Comparison of ENCODE assay signal across 8 cellular contexts in the genomic region with DNA sequence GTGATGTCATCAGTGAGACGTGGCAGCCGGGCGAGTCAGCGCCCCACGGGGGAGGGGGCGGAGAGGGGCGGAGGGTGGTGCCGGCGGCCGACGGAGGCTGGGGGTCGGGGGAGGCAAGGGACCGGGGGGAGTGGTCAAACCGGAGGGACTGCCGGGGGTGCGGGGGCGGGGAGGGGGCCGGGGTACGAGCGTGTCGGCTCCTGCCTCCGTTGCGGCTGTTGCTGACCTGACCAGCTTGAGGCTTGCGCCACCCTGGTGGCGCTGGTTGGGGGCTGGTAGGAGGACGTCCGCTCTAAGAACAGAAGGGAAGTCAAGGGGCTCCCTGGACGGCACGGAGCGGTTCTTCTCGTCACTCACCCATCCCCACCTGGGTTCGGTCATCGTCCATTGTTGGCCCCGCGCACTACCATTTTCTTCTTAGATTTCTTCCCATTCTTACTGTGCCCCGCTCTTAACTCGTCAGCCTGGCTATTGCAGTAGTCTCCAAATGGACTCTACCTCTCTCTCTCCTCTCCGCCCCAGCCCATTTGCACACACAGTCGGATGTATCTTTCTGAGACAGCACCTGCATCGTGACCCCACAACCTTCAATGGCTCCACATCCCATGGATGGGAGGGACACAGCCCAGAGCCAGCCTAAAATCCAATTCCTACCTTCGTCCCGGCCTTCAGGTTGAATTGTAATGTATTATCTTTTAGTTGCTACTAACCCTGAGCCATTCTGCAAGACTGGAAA. TPM values are rescaled to one million over a fixed set of nuclear protein-coding genes. Genes with fewer than 3 reads are reported as not detected.
DNase-seq lines count a peak whose midpoint lies in the region; ATAC-seq and TF ChIP-seq lines count a peak whose summit lies in the region.

No MANE protein-coding gene starts in this region.

- peak overlapping the region; percentile 63 for H3K4me3 ChIP-seq in BJ (ENCODE audit: low read depth, low read length)

- POLR2A ChIA-PET in BJ (lab: Charles Lee) = no interaction called here

- no peaks in the 10 kb centered on the region for H3K36me3 ChIP-seq in BJ (ENCODE audit: control insufficient read depth, insufficient read depth, low read length)

- peak; percentile 28 for TF ChIP-seq POLR2A in Raji (IDR thresholded peaks at IDR 0.05; ENCODE audit: insufficient read depth, low read depth, low read length)

- ATAC-seq in GM18909 (IDR thresholded peaks at IDR 0.05; ENCODE audit: poor library complexity, unreplicated experiment) (peak; percentile 27), HG03103 (IDR thresholded peaks at IDR 0.05; ENCODE audit: low read depth, unreplicated experiment) (peak; percentile 9)

- H3K4me3 Mint-ChIP-seq in endothelial cell (ENCODE audit: unreplicated experiment) (peak overlapping the region; percentile 100), nephron (peak overlapping the region; percentile 96 to 100 (median 99))

- H3K4me1 Mint-ChIP-seq in endothelial cell (ENCODE audit: unreplicated experiment) (peaks cover 22% of the 10 kb centered on the region), nephron (peaks cover 28% of the 10 kb centered on the region)

- DNase-seq in BJ (ENCODE audit: low read depth) (no peak), endothelial cell (ENCODE audit: low spot score) (no peak), NCI-H2171 treated with DMSO at 0.1 percent for 48 hours (lab: John Stamatoyannopoulos, UW) (no peak)
- no peak for DNase-seq in effector CD4-positive, alpha-beta T cell

- H3K36me3 Mint-ChIP-seq in endothelial cell (ENCODE audit: low read depth, unreplicated experiment) (peaks cover 4% of the 10 kb centered on the region), nephron (ENCODE audit: low read depth) (no peaks in the 10 kb centered on the region)

- CTCF ChIA-PET in BJ (lab: Yijun Ruan, JAX) = interaction anchor here (0.6 to 1.3 kb wide), 4 partner anchors 12 to 584 kb away, joined by 3 to 4 read pairs (median 4); no protein-coding TSS in a partner anchor

- peaks cover 21% of the 10 kb centered on the region for H3K27me3 Mint-ChIP-seq in endothelial cell (ENCODE audit: unreplicated experiment)
- H3K27me3 Mint-ChIP-seq in nephron (ENCODE audit: low read depth) = no peaks in the 10 kb centered on the region

- no peak for TF ChIP-seq CTCF in BJ (IDR thresholded peaks at IDR 0.05; ENCODE audit: insufficient read depth, low read depth, low read length)
- TF ChIP-seq CTCF in endothelial cell (IDR thresholded peaks at IDR 0.05; ENCODE audit: unreplicated experiment) = no peak
- TF ChIP-seq CTCF in nephron (IDR thresholded peaks at IDR 0.05; ENCODE audit: unreplicated experiment in 3 of 3) = peak in 1 of 3 experiments; percentile 9

- peak overlapping the region; percentile 95 for H3K27ac Mint-ChIP-seq in endothelial cell (ENCODE audit: unreplicated experiment)
- peak overlapping the region; percentile 94 to 100 (median 98) for H3K27ac Mint-ChIP-seq in nephron

- H3K9me3 Mint-ChIP-seq in endothelial cell (ENCODE audit: unreplicated experiment) = no peaks in the 10 kb centered on the region
- H3K9me3 Mint-ChIP-seq in nephron = no peaks in the 10 kb centered on the region

- H3K27me3 ChIP-seq in BJ (ENCODE audit: control insufficient read depth, insufficient read depth, low read length) = no peaks in the 10 kb centered on the region; the same call in 1 of the 2 replicates

RNA-seq across cellular contexts. Expression of a gene that starts 0.7 kb away (rescaled TPM):
- 90.6 and 189 TPM in 2 replicates for polyA plus RNA-seq in BJ (2011; rRNA removed)
- 79.2 and 106 TPM in 2 replicates for polyA minus RNA-seq in BJ (2011; rRNA and poly(A)+ RNA removed)
- 160 TPM for total RNA-seq in endothelial cell (ENCODE audit: unreplicated experiment)
